8 cellular contexts compared by ENCODE assay signal in the genomic region with DNA sequence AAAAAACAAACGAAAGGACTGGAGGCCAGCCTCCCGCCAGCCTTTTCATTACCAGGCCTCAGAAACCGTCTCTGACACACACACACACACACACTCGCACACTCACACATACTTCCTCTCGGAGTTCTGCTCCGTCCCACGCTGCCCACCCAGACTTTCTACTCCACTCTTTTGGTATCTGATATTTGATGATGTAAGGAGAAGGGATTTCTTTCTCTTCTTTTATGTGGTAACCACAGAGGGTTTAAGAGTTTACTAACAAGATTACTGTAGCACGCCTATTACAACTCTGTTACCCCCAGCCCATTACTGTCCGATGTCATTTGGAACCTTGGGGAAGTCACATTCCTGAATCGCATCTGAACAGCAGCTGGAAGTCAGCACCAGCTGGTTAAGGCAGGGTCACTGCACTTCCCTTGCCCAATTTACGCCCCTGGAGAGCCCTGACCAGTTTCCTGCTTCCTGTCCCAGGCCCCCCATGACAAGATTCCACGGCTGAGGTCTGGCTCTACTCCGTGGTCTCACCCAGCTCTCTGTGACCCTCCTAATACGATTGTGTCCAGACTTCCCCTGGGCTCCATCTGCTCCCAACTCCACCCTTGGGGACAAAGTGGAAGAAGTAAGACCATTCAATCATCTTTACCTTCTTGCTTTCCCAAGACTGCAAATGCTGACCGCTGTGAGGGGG. TPM values are rescaled to one million over a fixed set of nuclear protein-coding genes. Genes with fewer than 3 reads are reported as not detected.
DNase-seq lines count a peak whose midpoint lies in the region; ATAC-seq, FAIRE-seq and TF ChIP-seq lines count a peak whose summit lies in the region.

No MANE protein-coding gene starts in this region.

- WGBS in body of pancreas, 2 donors: 41 to 55% methylated on average over 15 of the region's 15 CpGs

- H3K9ac ChIP-seq in stomach smooth muscle (ENCODE audit: low read length in 2 of 2): peak overlapping the region; percentile 36 to 63

- H3K4me1 ChIP-seq in body of pancreas (peaks cover 5% of the 10 kb centered on the region), stomach smooth muscle (ENCODE audit: control insufficient read depth, insufficient read depth, low read length) (peaks cover 41% of the 10 kb centered on the region)

- H3K9me3 ChIP-seq in body of pancreas (no peaks in the 10 kb centered on the region), stomach smooth muscle (ENCODE audit: control insufficient read depth in 2 of 2, low read length in 2 of 2) (no peaks in the 10 kb centered on the region)

- FAIRE-seq in frontal cortex (lab: Jason Lieb, UNC): no peak

- TF ChIP-seq POLR2A in body of pancreas (IDR thresholded peaks at IDR 0.05): peak in 1 of 3 donors; percentile 18

- ATAC-seq in body of pancreas (peak; percentile 25), left colon (peak; percentile 19)

- TF ChIP-seq CTCF in body of pancreas (IDR thresholded peaks at IDR 0.05): no peak

- H3K36me3 ChIP-seq in body of pancreas (replicated peaks in 1 of 2; ENCODE audit: insufficient read depth in 1 of 2, low read depth in 2 of 2): no peaks in the 10 kb centered on the region
- no peaks in the 10 kb centered on the region for H3K36me3 ChIP-seq in stomach smooth muscle (ENCODE audit: control insufficient read depth in 2 of 2, insufficient read depth in 2 of 2, low read length in 2 of 2)

- intact Hi-C loops in body of pancreas (cut with DNase I) (no loop called here), left colon (cut with DNase I, micrococcal nuclease) (no loop called here)

- DNase-seq in stimulated activated CD4-positive, alpha-beta T cell treated with anti-CD3 and anti-CD28 coated beads, Interleukin-2, amount 100 ng/mL, for 24 hours: peak; percentile 36 to 37
- DNase-seq in stimulated activated CD4-positive, alpha-beta T cell treated with anti-CD3 and anti-CD28 coated beads, Interleukin-2, amount 100 ng/mL, for 48 hours: no peak
- DNase-seq in body of pancreas (peak in 1 of 4 donors; percentile 42), left colon (peak in 1 of 2 donors; percentile 33), frontal cortex (ENCODE audit: low spot score in 2 of 2) (no peak), NCI-H2081 treated with DMSO at 0.1 percent for 48 hours (lab: John Stamatoyannopoulos, UW) (no peak), SW 1271 (lab: John Stamatoyannopoulos, UW) (no peak)

- H3K27ac ChIP-seq in body of pancreas: peak overlapping the region in 1 of 4 donors; percentile 54
- peak overlapping the region; percentile 58 for H3K27ac ChIP-seq in stomach smooth muscle (ENCODE audit: low read length)

- H3K27me3 ChIP-seq in body of pancreas (no peaks in the 10 kb centered on the region), stomach smooth muscle (ENCODE audit: control insufficient read depth in 1 of 2, insufficient read depth in 2 of 2, low read length in 2 of 2) (no peaks in the 10 kb centered on the region)

- no peak overlapping the region for H3K4me3 ChIP-seq in body of pancreas
- peak overlapping the region; percentile 79 to 81 for H3K4me3 ChIP-seq in stomach smooth muscle (ENCODE audit: low read length in 2 of 2)

RNA-seq across cellular contexts. Expression of gene DENND2A, which starts 1.1 kb away (rescaled TPM):
- total RNA-seq in body of pancreas (1 to 10 TPM; 2.6 to 7.3 TPM), left colon (1 to 10 TPM; 6.8 to 8.2 TPM), frontal cortex (25.7 TPM)

RNA-seq across cellular contexts. Expression of gene ADCK2, which starts 33.2 kb away (rescaled TPM):
- total RNA-seq in body of pancreas (10 to 100 TPM; 16.1 to 21.1 TPM), left colon (10 to 100 TPM; 26.3 to 26.5 TPM), frontal cortex (48.9 TPM)

RNA-seq across cellular contexts. Expression of gene NDUFB2, which starts 57.0 kb away (rescaled TPM):
- total RNA-seq in body of pancreas (100 to 1,000 TPM in 1 of 2 donors, 10 to 100 TPM in 1; 61.0 to 140 TPM), left colon (100 to 1,000 TPM; 274 to 319 TPM), frontal cortex (34.6 TPM)

Comparison
In these comparisons a context has a peak if more than half of its experiments do, and no peak if none do; other contexts are left out.
1. DNase-seq: peak in stimulated activated CD4-positive, alpha-beta T cell treated with anti-CD3 and anti-CD28 coated beads, Interleukin-2, amount 100 ng/mL, for 24 hours (2 of 2); none in stimulated activated CD4-positive, alpha-beta T cell treated with anti-CD3 and anti-CD28 coated beads, Interleukin-2, amount 100 ng/mL, for 48 hours (0 of 2), frontal cortex (0 of 2), NCI-H2081 treated with DMSO at 0.1 percent for 48 hours (single experiment) and SW 1271 (0 of 2).
2. H3K4me3 ChIP-seq: peak in stomach smooth muscle (2 of 2); none in body of pancreas (0 of 2).